Comparison of ENCODE assay signal across 8 cellular contexts in genomic region chr11:131038597-131038996, GRCh38.
DNase-seq lines count a peak whose midpoint lies in the region; ATAC-seq and TF ChIP-seq lines count a peak whose summit lies in the region.

No MANE protein-coding gene starts in this region.

- intact Hi-C loops in uterus (cut with DNase I; ENCODE audit: low total_unique reads): no loop called here

- H3K27me3 ChIP-seq in uterus: no peaks in the 10 kb centered on the region

- no peaks in the 10 kb centered on the region for H3K4me1 ChIP-seq in uterus

- H3K27ac ChIP-seq in coronary artery (no peak overlapping the region), uterus (no peak overlapping the region)

- ATAC-seq in left lobe of liver: peak; percentile 39

- TF ChIP-seq CTCF in HFF-Myc (IDR thresholded peaks at IDR 0.05; ENCODE audit: low read depth, low read length, missing control alignments): peak; percentile 27
- TF ChIP-seq CTCF in coronary artery (IDR thresholded peaks at IDR 0.05): no peak
- TF ChIP-seq CTCF in uterus (IDR thresholded peaks at IDR 0.05): no peak

- DNase-seq in EL (peak; percentile 25), HFF-Myc (ENCODE audit: extremely low read depth, low read depth) (peak; percentile 10), RPMI7951 (ENCODE audit: low read depth) (peak; percentile 63), left lobe of liver (ENCODE audit: low spot score) (no peak), coronary artery (ENCODE audit: low spot score) (no peak), NCI-H2171 (lab: John Stamatoyannopoulos, UW) (no peak), uterus (no peak)
- DNase-seq in activated CD4-positive, alpha-beta T cell treated with anti-CD3 and anti-CD28 coated beads, Interleukin-2, amount 50 U/mL, for 1 hour: no peak

- TF ChIP-seq POLR2A in uterus (IDR thresholded peaks at IDR 0.05): no peak

- H3K4me3 ChIP-seq in HFF-Myc (replicated peaks; ENCODE audit: low read depth, low read length) (no peak overlapping the region), coronary artery (no peak overlapping the region), uterus (no peak overlapping the region)

- no peaks in the 10 kb centered on the region for H3K9me3 ChIP-seq in uterus

- H3K36me3 ChIP-seq in uterus: no peaks in the 10 kb centered on the region

Comparison
In these comparisons a context has a peak if more than half of its experiments do, and no peak if none do; other contexts are left out.
1. DNase-seq: peak in EL (single experiment), HFF-Myc (single experiment) and RPMI7951 (single experiment); none in left lobe of liver (single experiment), coronary artery (single experiment), NCI-H2171 (single experiment), uterus (0 of 2) and activated CD4-positive, alpha-beta T cell treated with anti-CD3 and anti-CD28 coated beads, Interleukin-2, amount 50 U/mL, for 1 hour (single experiment).